26 cellular contexts compared by ENCODE assay signal in genomic region chr5:40984884-40985283, GRCh38.
DNase-seq lines count a peak whose midpoint lies in the region; FAIRE-seq lines count a peak whose summit lies in the region.
"Had no signal": no experiment of that assay in that cellular context is flagged by ENCODE, and none has a peak within 500 bp of the region (broad histone marks: within the 10 kb centered on the region; RNA-seq: fewer than 3 reads in every experiment).

No MANE protein-coding gene starts in this region.

- H4K8ac ChIP-seq in mesenchymal stem cell (ENCODE audit: low read length): no peak overlapping the region

- FAIRE-seq in small intestine (lab: Jason Lieb, UNC): no peak
- FAIRE-seq: keratinocyte had no signal

- H3K4ac ChIP-seq in mesenchymal stem cell (ENCODE audit: low read depth in 1 of 2, low read length in 2 of 2): no peak overlapping the region

- peak overlapping the region; percentile 92 for H3K27ac ChIP-seq in epithelial cell of prostate
- no peak overlapping the region for H3K27ac ChIP-seq in mesenchymal stem cell (ENCODE audit: low read length, poor library complexity, severe bottlenecking)
- no peak overlapping the region for H3K27ac ChIP-seq in small intestine (ENCODE audit: low read depth in 1 of 2, low read length in 1 of 2)
- H3K27ac ChIP-seq: hepatocyte, Peyer's patch, right atrium auricular region, thoracic aorta, VCaP had no signal

- H3K4me1 ChIP-seq in mesenchymal stem cell (ENCODE audit: control insufficient read depth, insufficient read depth, low read depth, low read length) (peaks cover 3% of the 10 kb centered on the region), small intestine (ENCODE audit: control insufficient read depth in 2 of 2, insufficient read depth in 1 of 2, low read depth in 1 of 2, low read length in 1 of 2) (no peaks in the 10 kb centered on the region)
- H3K4me1 ChIP-seq: Peyer's patch, right atrium auricular region had no signal

- H2BK120ac ChIP-seq in mesenchymal stem cell (ENCODE audit: low read depth, low read length): no peak overlapping the region

- H3K4me2 ChIP-seq in mesenchymal stem cell (ENCODE audit: low read length, poor library complexity, severe bottlenecking): no peak overlapping the region
- H3K4me2 ChIP-seq: hepatocyte had no signal

- no peak overlapping the region for H3K14ac ChIP-seq in mesenchymal stem cell (ENCODE audit: low read length in 2 of 2)

- no peak overlapping the region for H2BK5ac ChIP-seq in mesenchymal stem cell (ENCODE audit: low read depth, low read length, poor library complexity, severe bottlenecking)

- H3K27me3 ChIP-seq in mesenchymal stem cell (ENCODE audit: control insufficient read depth in 1 of 2, insufficient read depth in 1 of 2, low read length in 2 of 2) (no peaks in the 10 kb centered on the region), small intestine (ENCODE audit: control insufficient read depth in 2 of 2, insufficient read depth in 2 of 2, low read length in 2 of 2) (no peaks in the 10 kb centered on the region)
- H3K27me3 ChIP-seq: hepatocyte, Peyer's patch, right atrium auricular region had no signal

- H3K23ac ChIP-seq in mesenchymal stem cell (ENCODE audit: low read length in 2 of 2): no peak overlapping the region

- DNase-seq in Daoy (ENCODE audit: low read depth): peak; percentile 6
- peak; percentile 83 for DNase-seq in M059J (ENCODE audit: low read depth)
- no peak for DNase-seq in epithelial cell of prostate (ENCODE audit: low read depth, low spot score)
- peak; percentile 6 for DNase-seq in mesenchymal stem cell
- no peak for DNase-seq in activated CD4-positive, alpha-beta T cell treated with anti-CD3 and anti-CD28 coated beads for 48 hours
- no peak for DNase-seq in hepatic stellate cell (ENCODE audit: low spot score)
- DNase-seq in NCI-H524 (lab: John Stamatoyannopoulos, UW): no peak
- no peak for DNase-seq in small intestine
- DNase-seq: activated CD4-positive, alpha-beta T cell treated with anti-CD3 and anti-CD28 coated beads, Interleukin-2, amount 50 U/mL, for 4 hours; activated T-cell treated with anti-CD3 and anti-CD28 coated beads for 4 hours; amniotic stem cell; cerebellar nuclear complex; effector CD4-positive, alpha-beta T cell; GDM1; Karpas-422; NCI-H1048; NCI-H446 treated with DMSO at 0.1 percent for 48 hours; NK-92 treated with Interleukin-12 subunit alpha and Interleukin-12 subunit beta, amount 100 ng/mL, for 24 hours; Peyer's patch; stimulated activated naive B cell treated with anti-CD40 and anti-IgM and Interleukin-4, amounts not matched to agents 10 μg/mL and 1 μg/mL and 100 μg/mL, for 72 hours; T-helper 17 cell had no signal

- H4K91ac ChIP-seq in mesenchymal stem cell (ENCODE audit: low read length): no peak overlapping the region

- H2AK5ac ChIP-seq in mesenchymal stem cell (ENCODE audit: low read length, severe bottlenecking): no peak overlapping the region

- H2AFZ ChIP-seq in mesenchymal stem cell (ENCODE audit: low read depth, low read length): no peak overlapping the region
- H2AFZ ChIP-seq: hepatocyte had no signal

- H3K18ac ChIP-seq in mesenchymal stem cell (ENCODE audit: low read depth in 1 of 2, low read length in 2 of 2): no peak overlapping the region

- no peak overlapping the region for H2BK15ac ChIP-seq in mesenchymal stem cell (ENCODE audit: low read depth, poor library complexity, severe bottlenecking)

- H2BK12ac ChIP-seq in mesenchymal stem cell (ENCODE audit: low read length in 2 of 2): no peak overlapping the region

- H3K4me3 ChIP-seq in mesenchymal stem cell (ENCODE audit: insufficient read depth in 1 of 2, low read depth in 1 of 2, low read length in 2 of 2) (no peak overlapping the region), small intestine (ENCODE audit: low read depth in 1 of 2, low read length in 2 of 2) (no peak overlapping the region)
- H3K4me3 ChIP-seq: hepatocyte, Peyer's patch, right atrium auricular region, thoracic aorta had no signal

- H3K36me3 ChIP-seq in mesenchymal stem cell (ENCODE audit: control insufficient read depth in 1 of 2, insufficient read depth in 2 of 2, low read depth in 1 of 2, low read length in 2 of 2): no peaks in the 10 kb centered on the region
- H3K36me3 ChIP-seq in small intestine (ENCODE audit: control insufficient read depth in 2 of 2, insufficient read depth in 2 of 2, low read length in 2 of 2): no peaks in the 10 kb centered on the region
- H3K36me3 ChIP-seq: Peyer's patch, thoracic aorta had no signal

- H3K79me1 ChIP-seq in mesenchymal stem cell (replicated peaks; ENCODE audit: low read length, poor library complexity, severe bottlenecking): no peaks in the 10 kb centered on the region

- no peak overlapping the region for H3K9ac ChIP-seq in mesenchymal stem cell (ENCODE audit: low read length)

- WGBS in mesenchymal stem cell: 78% methylated on average over 3 of the region's 3 CpGs
- 86 to 92% (median 91%) methylated on average over 3 of the region's 3 CpGs for WGBS in small intestine, 3 donors

- H3K9me3 ChIP-seq in mesenchymal stem cell (ENCODE audit: control insufficient read depth, low read length) (no peaks in the 10 kb centered on the region), small intestine (ENCODE audit: control insufficient read depth, low read depth) (no peaks in the 10 kb centered on the region)
- H3K9me3 ChIP-seq: Peyer's patch, right atrium auricular region, thoracic aorta had no signal

Comparison
In these comparisons a context has a peak if more than half of its experiments do, and no peak if none do; other contexts are left out.
1. DNase-seq: peak in Daoy (single experiment), M059J (single experiment) and mesenchymal stem cell (single experiment); none in epithelial cell of prostate (single experiment), activated CD4-positive, alpha-beta T cell treated with anti-CD3 and anti-CD28 coated beads for 48 hours (single experiment), hepatic stellate cell (single experiment), NCI-H524 (0 of 2) and small intestine (single experiment).